18 cellular contexts compared by ENCODE assay signal in genomic region chr6:160007581-160007980, GRCh38. TPM values are rescaled to one million over a fixed set of nuclear protein-coding genes. Genes with fewer than 3 reads are reported as not detected.
DNase-seq lines count a peak whose midpoint lies in the region; ATAC-seq and TF ChIP-seq lines count a peak whose summit lies in the region.
"Had no signal": no experiment of that assay in that cellular context is flagged by ENCODE, and none has a peak within 500 bp of the region (broad histone marks: within the 10 kb centered on the region; RNA-seq: fewer than 3 reads in every experiment).

No MANE protein-coding gene starts in this region.

- no peak overlapping the region for H4K91ac ChIP-seq in H9 (ENCODE audit: insufficient read length, low read depth, low read length)

- H3K23me2 ChIP-seq in H9 (ENCODE audit: insufficient read length, low read depth, low read length, poor library complexity, severe bottlenecking): no peaks in the 10 kb centered on the region

- H3K4me3 Mint-ChIP-seq in natural killer cell treated with Interleukin-12 subunit alpha and Interleukin-12 subunit beta and Interleukin-15 and Interleukin-18, amount 100 ng/mL, for 72 hours: peak overlapping the region; percentile 65
- H3K4me3 Mint-ChIP-seq in stimulated activated effector memory CD8-positive, alpha-beta T cell treated with anti-CD3 and anti-CD28 coated beads, Interleukin-12 subunit alpha, Interleukin-12 subunit beta, amount 100 ng/mL, for 72 hours: no peak overlapping the region
- H3K4me3 Mint-ChIP-seq in H9: no peak overlapping the region
- no peak overlapping the region for H3K4me3 Mint-ChIP-seq in activated CD8-positive, alpha-beta T cell treated with anti-CD3 and anti-CD28 coated beads, Interleukin-2, amount 10 ng/mL, durations not matched to agents 7 days and 5 days
- H3K4me3 Mint-ChIP-seq: CD8-positive, alpha-beta T cell had no signal

- peaks cover 59% of the 10 kb centered on the region in 2 donors for H3K4me1 Mint-ChIP-seq in natural killer cell treated with Interleukin-12 subunit alpha and Interleukin-12 subunit beta and Interleukin-15 and Interleukin-18, amount 100 ng/mL, for 72 hours (ENCODE audit: low read depth in 2 of 2)
- H3K4me1 Mint-ChIP-seq in stimulated activated effector memory CD8-positive, alpha-beta T cell treated with anti-CD3 and anti-CD28 coated beads, Interleukin-12 subunit alpha, Interleukin-12 subunit beta, amount 100 ng/mL, for 72 hours: peaks cover 63% of the 10 kb centered on the region
- peaks cover 9 to 10% of the 10 kb centered on the region in 2 experiments for H3K4me1 Mint-ChIP-seq in H9
- peaks cover 23% of the 10 kb centered on the region for H3K4me1 Mint-ChIP-seq in activated CD8-positive, alpha-beta T cell treated with anti-CD3 and anti-CD28 coated beads, Interleukin-2, amount 10 ng/mL, durations not matched to agents 7 days and 5 days (ENCODE audit: low read depth)

- H3K27ac Mint-ChIP-seq in natural killer cell treated with Interleukin-12 subunit alpha and Interleukin-12 subunit beta and Interleukin-15 and Interleukin-18, amount 100 ng/mL, for 72 hours: peak overlapping the region; percentile 60 to 71
- H3K27ac Mint-ChIP-seq in stimulated activated effector memory CD8-positive, alpha-beta T cell treated with anti-CD3 and anti-CD28 coated beads, Interleukin-12 subunit alpha, Interleukin-12 subunit beta, amount 100 ng/mL, for 72 hours: peak overlapping the region; percentile 63
- H3K27ac Mint-ChIP-seq in H9: peak overlapping the region in 1 of 3 experiments; percentile 21; a peak in 1 of 7 replicates
- H3K27ac Mint-ChIP-seq in activated CD8-positive, alpha-beta T cell treated with anti-CD3 and anti-CD28 coated beads, Interleukin-2, amount 10 ng/mL, durations not matched to agents 7 days and 5 days: no peak overlapping the region
- H3K27ac Mint-ChIP-seq: CD8-positive, alpha-beta T cell had no signal

- peaks cover 15% of the 10 kb centered on the region; the same call in 1 of the 2 replicates for H3K79me2 ChIP-seq in H9 (ENCODE audit: insufficient read depth, low read length)

- H3K18ac ChIP-seq in H9 (ENCODE audit: insufficient read length, low read depth, low read length): no peak overlapping the region

- no peak overlapping the region for H2AFZ ChIP-seq in H9 (ENCODE audit: low read length)
- H2AFZ ChIP-seq: GM23248 had no signal

- no peak overlapping the region for H3K4ac ChIP-seq in H9 (ENCODE audit: low read depth, low read length)

- H2AK5ac ChIP-seq in H9 (ENCODE audit: insufficient read length, low read length): no peak overlapping the region

- no peaks in the 10 kb centered on the region for H3K27me3 ChIP-seq in H9 (ENCODE audit: insufficient read depth, low read length)
- H3K27me3 ChIP-seq: BLaER1 treated with 17β-estradiol and CSF1 and Interleukin-3, amounts not matched to agents 10 nM and 100 nM had no signal

- no peak overlapping the region for H4K8ac ChIP-seq in H9 (replicated peaks; ENCODE audit: insufficient read length, low read depth, low read length)

- CTCF ChIA-PET in activated CD8-positive, alpha-beta T cell treated with anti-CD3 and anti-CD28 coated beads, Interleukin-2, amount 10 ng/mL, durations not matched to agents 7 days and 5 days (lab: Charles Lee): interaction anchor here (0.6 kb wide), 1 partner anchor 81 kb away, joined by 3 read pairs; no protein-coding TSS in a partner anchor

- no peak overlapping the region for H3K23ac ChIP-seq in H9 (ENCODE audit: insufficient read length, low read depth, low read length)

- no peak overlapping the region for H2BK120ac ChIP-seq in H9 (ENCODE audit: low read depth, low read length, poor library complexity, severe bottlenecking)

- peaks cover 3% of the 10 kb centered on the region for H3K9me3 Mint-ChIP-seq in natural killer cell treated with Interleukin-12 subunit alpha and Interleukin-12 subunit beta and Interleukin-15 and Interleukin-18, amount 100 ng/mL, for 72 hours
- H3K9me3 Mint-ChIP-seq in stimulated activated effector memory CD8-positive, alpha-beta T cell treated with anti-CD3 and anti-CD28 coated beads, Interleukin-12 subunit alpha, Interleukin-12 subunit beta, amount 100 ng/mL, for 72 hours: no peaks in the 10 kb centered on the region
- peaks cover 19 to 20% of the 10 kb centered on the region in 2 experiments; a peak in 4 of 5 replicates for H3K9me3 Mint-ChIP-seq in H9
- no peaks in the 10 kb centered on the region for H3K9me3 Mint-ChIP-seq in activated CD8-positive, alpha-beta T cell treated with anti-CD3 and anti-CD28 coated beads, Interleukin-2, amount 10 ng/mL, durations not matched to agents 7 days and 5 days (ENCODE audit: insufficient read depth)
- H3K9me3 Mint-ChIP-seq: CD8-positive, alpha-beta T cell had no signal

- H3K9me3 ChIP-seq in H9 (ENCODE audit: control insufficient read depth, low read depth, low read length): no peaks in the 10 kb centered on the region

- POLR2A ChIA-PET in activated CD8-positive, alpha-beta T cell treated with anti-CD3 and anti-CD28 coated beads, Interleukin-2, amount 10 ng/mL, durations not matched to agents 7 days and 5 days (lab: Charles Lee): no interaction called here

- H4K20me1 ChIP-seq in H9 (ENCODE audit: control insufficient read depth, insufficient read depth, insufficient read length): no peaks in the 10 kb centered on the region

- no peak for TF ChIP-seq CTCF in fibroblast of villous mesenchyme (IDR thresholded peaks at IDR 0.05; ENCODE audit: insufficient read depth, low read depth, low read length)
- no peak for TF ChIP-seq CTCF in H9 (conservative IDR thresholded peaks at IDR 0.05)

- H3K4me3 ChIP-seq in fibroblast of villous mesenchyme (ENCODE audit: low read depth, low read length): no peak overlapping the region
- H3K4me3 ChIP-seq: BLaER1 treated with 17β-estradiol and CSF1 and Interleukin-3, amounts not matched to agents 10 nM and 100 nM; GM23248; SK-N-MC had no signal

- no CpG with 5 or more reads among the region's 2 CpGs for WGBS in H9 (ENCODE audit: extremely low coverage, insufficient read length, low lambda C conversion rate)

- peaks cover 47% of the 10 kb centered on the region for H3K36me3 Mint-ChIP-seq in natural killer cell treated with Interleukin-12 subunit alpha and Interleukin-12 subunit beta and Interleukin-15 and Interleukin-18, amount 100 ng/mL, for 72 hours
- H3K36me3 Mint-ChIP-seq in stimulated activated effector memory CD8-positive, alpha-beta T cell treated with anti-CD3 and anti-CD28 coated beads, Interleukin-12 subunit alpha, Interleukin-12 subunit beta, amount 100 ng/mL, for 72 hours: peaks cover 82% of the 10 kb centered on the region
- H3K36me3 Mint-ChIP-seq in H9 (ENCODE audit: insufficient read depth in 1 of 3, low read depth in 3 of 3): peaks cover 44 to 55% (median 50%) of the 10 kb centered on the region in 3 experiments
- H3K36me3 Mint-ChIP-seq in activated CD8-positive, alpha-beta T cell treated with anti-CD3 and anti-CD28 coated beads, Interleukin-2, amount 10 ng/mL, durations not matched to agents 7 days and 5 days (ENCODE audit: low read depth): peaks cover 56% of the 10 kb centered on the region

- no peak overlapping the region for H3K14ac ChIP-seq in H9 (ENCODE audit: insufficient read depth, low read length)

- ATAC-seq in natural killer cell treated with Interleukin-12 subunit alpha and Interleukin-12 subunit beta and Interleukin-15 and Interleukin-18, amount 100 ng/mL, for 72 hours: no peak
- no peak for ATAC-seq in stimulated activated effector memory CD8-positive, alpha-beta T cell treated with anti-CD3 and anti-CD28 coated beads, Interleukin-12 subunit alpha, Interleukin-12 subunit beta, amount 100 ng/mL, for 72 hours
- no peak for ATAC-seq in activated CD8-positive, alpha-beta T cell treated with anti-CD3 and anti-CD28 coated beads, Interleukin-2, amount 10 ng/mL, durations not matched to agents 7 days and 5 days
- ATAC-seq: CD8-positive, alpha-beta T cell; Right ventricle myocardium inferior had no signal

- no peak overlapping the region for H3K27ac ChIP-seq in H9 (ENCODE audit: insufficient read length, low read depth, low read length)
- H3K27ac ChIP-seq: BLaER1 treated with 17β-estradiol and CSF1 and Interleukin-3, amounts not matched to agents 10 nM and 100 nM; GM23248; SK-N-MC had no signal

- H2BK12ac ChIP-seq in H9 (ENCODE audit: insufficient read length, low read depth, low read length): no peak overlapping the region

- no peak overlapping the region for H2BK5ac ChIP-seq in H9 (ENCODE audit: insufficient read length, low read length)

- no peak overlapping the region for H3K9ac ChIP-seq in H9 (ENCODE audit: extremely low read depth, insufficient read length, low read length)
- H3K9ac ChIP-seq: BLaER1 treated with 17β-estradiol and CSF1 and Interleukin-3, amounts not matched to agents 10 nM and 100 nM; GM23248 had no signal

- H4K5ac ChIP-seq in H9 (ENCODE audit: insufficient read length, low read depth, low read length): no peak overlapping the region

- no peak overlapping the region for H3K56ac ChIP-seq in H9 (ENCODE audit: insufficient read length, low read depth, low read length)

- peaks cover 6% of the 10 kb centered on the region for H3K79me1 ChIP-seq in H9 (ENCODE audit: insufficient read depth, low read depth, low read length, poor library complexity, severe bottlenecking)

- H3T11ph ChIP-seq in H9 (ENCODE audit: low read length): no peak overlapping the region

- H2BK20ac ChIP-seq in H9 (ENCODE audit: low read depth, low read length, poor library complexity, severe bottlenecking): no peak overlapping the region

- DNase-seq in M059J (ENCODE audit: low read depth): peak; percentile 47
- peak; percentile 81 for DNase-seq in fibroblast of villous mesenchyme (ENCODE audit: low read depth)
- DNase-seq in natural killer cell treated with Interleukin-12 subunit alpha and Interleukin-12 subunit beta and Interleukin-15 and Interleukin-18, amount 100 ng/mL, for 72 hours (ENCODE audit: low spot score): no peak
- no peak for DNase-seq in stimulated activated effector memory CD8-positive, alpha-beta T cell treated with anti-CD3 and anti-CD28 coated beads, Interleukin-12 subunit alpha, Interleukin-12 subunit beta, amount 100 ng/mL, for 72 hours (ENCODE audit: low spot score in 2 of 2)
- no peak for DNase-seq in H9
- no peak for DNase-seq in activated CD8-positive, alpha-beta T cell treated with anti-CD3 and anti-CD28 coated beads, Interleukin-2, amount 10 ng/mL, durations not matched to agents 7 days and 5 days
- no peak for DNase-seq in EL
- DNase-seq in GM19240 (ENCODE audit: insufficient read length, low spot score): no peak
- DNase-seq: CD8-positive, alpha-beta T cell; DMS53; GM23248; NCI-H187; NCI-H2227 treated with DMSO at 0.1 percent for 48 hours; NCI-H510A treated with DMSO at 0.1 percent for 48 hours; NCI-H774 had no signal

- no peaks in the 10 kb centered on the region for H3K27me3 Mint-ChIP-seq in natural killer cell treated with Interleukin-12 subunit alpha and Interleukin-12 subunit beta and Interleukin-15 and Interleukin-18, amount 100 ng/mL, for 72 hours
- H3K27me3 Mint-ChIP-seq in H9 (ENCODE audit: low read depth): no peaks in the 10 kb centered on the region
- no peaks in the 10 kb centered on the region for H3K27me3 Mint-ChIP-seq in activated CD8-positive, alpha-beta T cell treated with anti-CD3 and anti-CD28 coated beads, Interleukin-2, amount 10 ng/mL, durations not matched to agents 7 days and 5 days (ENCODE audit: low read depth)

- H2BK15ac ChIP-seq in H9 (ENCODE audit: low read depth, low read length): no peak overlapping the region

- H3K4me1 ChIP-seq in H9 (ENCODE audit: insufficient read depth, low read length): no peaks in the 10 kb centered on the region

- H3K4me2 ChIP-seq in H9 (ENCODE audit: insufficient read depth, insufficient read length, low read length): no peak overlapping the region

RNA-seq across cellular contexts. Expression of gene IGF2R, which starts 38.7 kb away (rescaled TPM):
- 41.4 and 67.8 TPM in 2 replicates for total RNA-seq in M059J (2014; rRNA removed; shearing (Covaris generic))
- total RNA-seq in fibroblast of villous mesenchyme (130 and 132 TPM in 2 replicates), H9 (2021) (62.9 and 66.7 TPM in 2 replicates)
- total RNA-seq in natural killer cell treated with Interleukin-12 subunit alpha and Interleukin-12 subunit beta and Interleukin-15 and Interleukin-18, amount 100 ng/mL, for 72 hours: 100 to 1,000 TPM; 290 to 377 TPM
- 10 to 100 TPM; 57.4 to 59.8 TPM for total RNA-seq in activated CD8-positive, alpha-beta T cell treated with anti-CD3 and anti-CD28 coated beads, Interleukin-2, amount 10 ng/mL, durations not matched to agents 7 days and 5 days

Comparison
In these comparisons a context has a peak if more than half of its experiments do, and no peak if none do; other contexts are left out.
1. DNase-seq: peak in M059J (single experiment) and fibroblast of villous mesenchyme (single experiment); none in natural killer cell treated with Interleukin-12 subunit alpha and Interleukin-12 subunit beta and Interleukin-15 and Interleukin-18, amount 100 ng/mL, for 72 hours (single experiment), stimulated activated effector memory CD8-positive, alpha-beta T cell treated with anti-CD3 and anti-CD28 coated beads, Interleukin-12 subunit alpha, Interleukin-12 subunit beta, amount 100 ng/mL, for 72 hours (0 of 2), H9 (single experiment), activated CD8-positive, alpha-beta T cell treated with anti-CD3 and anti-CD28 coated beads, Interleukin-2, amount 10 ng/mL, durations not matched to agents 7 days and 5 days (single experiment), EL (single experiment) and GM19240 (single experiment).